31 cellular contexts compared by ENCODE assay signal in genomic region chr7:87209295-87209924, GRCh38. TPM values are rescaled to one million over a fixed set of nuclear protein-coding genes. Genes with fewer than 3 reads are reported as not detected.
A peak's percentile ranks its signal among the peaks of the same experiment; 100 is the strongest.
DNase-seq lines count a peak whose midpoint lies in the region; ATAC-seq and TF ChIP-seq lines count a peak whose summit lies in the region.
"Had no signal": no experiment of that assay in that cellular context is flagged by ENCODE, and none has a peak within 500 bp of the region (broad histone marks: within the 10 kb centered on the region; RNA-seq: fewer than 3 reads in every experiment).

No MANE protein-coding gene starts in this region.

- ATAC-seq in CD4-positive, alpha-beta T cell (ENCODE audit: poor library complexity) = no peak
- ATAC-seq: esophagus mucosa, heart left ventricle had no signal

- no peak overlapping the region for H3K27ac ChIP-seq in CD4-positive, alpha-beta T cell (ENCODE audit: low read depth, low read length)
- H3K27ac ChIP-seq: cardiac muscle cell, coronary artery, heart left ventricle, neural progenitor cell, prostate gland, sigmoid colon, SJSA1, tibial nerve had no signal

- intact Hi-C loops in activated CD4-positive, alpha-beta T cell treated with anti-CD3 and anti-CD28 coated beads, Interleukin-2, amount 10 ng/mL, durations not matched to agents 24 days and 14 days (cut with micrococcal nuclease) = no loop called here
- intact Hi-C loops in CD4-positive, alpha-beta T cell (cut with DNase I, micrococcal nuclease) = no loop called here
- intact Hi-C loops in activated T-helper 1 cell treated with anti-CD3 and anti-CD28 coated beads, Interleukin-12 subunit alpha, Interleukin-12 subunit beta, Interleukin-2, Interleukin-4 antibody, amounts not matched to agents 30 ng/mL and 10 ng/mL and 1 ng/mL, durations not matched to agents 14 hours and 24 hours and 36 hours (cut with micrococcal nuclease) = no loop called here

- no peak overlapping the region for H3K4me3 Mint-ChIP-seq in activated CD4-positive, alpha-beta T cell treated with anti-CD3 and anti-CD28 coated beads, Interleukin-2, amount 10 ng/mL, durations not matched to agents 24 days and 14 days
- H3K4me3 Mint-ChIP-seq in CD4-positive, alpha-beta T cell = peak overlapping the region; percentile 73
- H3K4me3 Mint-ChIP-seq in activated T-helper 1 cell treated with anti-CD3 and anti-CD28 coated beads, Interleukin-12 subunit alpha, Interleukin-12 subunit beta, Interleukin-2, Interleukin-4 antibody, amounts not matched to agents 30 ng/mL and 10 ng/mL and 1 ng/mL, durations not matched to agents 14 hours and 24 hours and 36 hours = no peak overlapping the region
- peak overlapping the region; percentile 43 for H3K4me3 Mint-ChIP-seq in endothelial cell (ENCODE audit: unreplicated experiment)
- H3K4me3 Mint-ChIP-seq: HFFc6, neural progenitor cell had no signal

- no peak for TF ChIP-seq CTCF in CD4-positive, alpha-beta T cell (IDR thresholded peaks at IDR 0.05)
- no peak for TF ChIP-seq CTCF in endothelial cell (IDR thresholded peaks at IDR 0.05; ENCODE audit: unreplicated experiment)

- peaks cover 19% of the 10 kb centered on the region for H3K9me3 ChIP-seq in CD4-positive, alpha-beta T cell (ENCODE audit: control insufficient read depth, low read length)
- H3K9me3 ChIP-seq: prostate gland had no signal

- CTCF ChIA-PET in CD4-positive, alpha-beta T cell (lab: Charles Lee) = interaction anchor here (2.0 kb wide), 1 partner anchor 10 kb away, joined by 11 read pairs; the partner anchor contains the start of gene TMEM243

- DNase-seq in activated CD4-positive, alpha-beta T cell treated with anti-CD3 and anti-CD28 coated beads, Interleukin-2, amount 10 ng/mL, durations not matched to agents 24 days and 14 days = no peak
- no peak for DNase-seq in activated CD4-positive, alpha-beta T cell treated with anti-CD3 and anti-CD28 coated beads for 4 hours
- no peak for DNase-seq in CD4-positive, alpha-beta T cell
- DNase-seq in activated T-helper 1 cell treated with anti-CD3 and anti-CD28 coated beads, Interleukin-12 subunit alpha, Interleukin-12 subunit beta, Interleukin-2, Interleukin-4 antibody, amounts not matched to agents 30 ng/mL and 10 ng/mL and 1 ng/mL, durations not matched to agents 14 hours and 24 hours and 36 hours (ENCODE audit: low spot score) = no peak
- DNase-seq in endothelial cell (ENCODE audit: low spot score) = no peak
- no peak for DNase-seq in globus pallidus (ENCODE audit: low spot score)
- DNase-seq in NCI-H345 (lab: John Stamatoyannopoulos, UW) = no peak
- DNase-seq in H4 (ENCODE audit: low spot score) = no peak
- DNase-seq: activated CD4-positive, alpha-beta T cell treated with anti-CD3 and anti-CD28 coated beads for 48 hours; activated gamma-delta T cell treated with Interleukin-2 at 50 U/mL for 16 hours; AML-193; aorta; foreskin fibroblast; heart left ventricle; HFFc6; KG1; kidney; MM.1S; NCI-H1417 treated with DMSO at 0.1 percent for 48 hours; NCI-H2081 treated with DMSO at 0.1 percent for 48 hours; NCI-H446 treated with DMSO at 0.1 percent for 48 hours; NCI-H82; RPMI8226; sigmoid colon had no signal

- peak overlapping the region; percentile 6 for H3K27ac Mint-ChIP-seq in activated CD4-positive, alpha-beta T cell treated with anti-CD3 and anti-CD28 coated beads, Interleukin-2, amount 10 ng/mL, durations not matched to agents 24 days and 14 days
- H3K27ac Mint-ChIP-seq in CD4-positive, alpha-beta T cell = peak overlapping the region; percentile 84
- H3K27ac Mint-ChIP-seq in activated T-helper 1 cell treated with anti-CD3 and anti-CD28 coated beads, Interleukin-12 subunit alpha, Interleukin-12 subunit beta, Interleukin-2, Interleukin-4 antibody, amounts not matched to agents 30 ng/mL and 10 ng/mL and 1 ng/mL, durations not matched to agents 14 hours and 24 hours and 36 hours = peak overlapping the region; percentile 85
- H3K27ac Mint-ChIP-seq in endothelial cell (ENCODE audit: unreplicated experiment) = no peak overlapping the region
- H3K27ac Mint-ChIP-seq: HFFc6, neural progenitor cell had no signal

- peaks cover 63% of the 10 kb centered on the region for H3K36me3 Mint-ChIP-seq in activated CD4-positive, alpha-beta T cell treated with anti-CD3 and anti-CD28 coated beads, Interleukin-2, amount 10 ng/mL, durations not matched to agents 24 days and 14 days (ENCODE audit: low read depth)
- H3K36me3 Mint-ChIP-seq in CD4-positive, alpha-beta T cell (ENCODE audit: low read depth) = peaks cover 64% of the 10 kb centered on the region
- H3K36me3 Mint-ChIP-seq in activated T-helper 1 cell treated with anti-CD3 and anti-CD28 coated beads, Interleukin-12 subunit alpha, Interleukin-12 subunit beta, Interleukin-2, Interleukin-4 antibody, amounts not matched to agents 30 ng/mL and 10 ng/mL and 1 ng/mL, durations not matched to agents 14 hours and 24 hours and 36 hours (ENCODE audit: low read depth) = peaks cover 45% of the 10 kb centered on the region
- peaks cover 66% of the 10 kb centered on the region for H3K36me3 Mint-ChIP-seq in endothelial cell (ENCODE audit: low read depth, unreplicated experiment)

- POLR2A ChIA-PET in CD4-positive, alpha-beta T cell (lab: Charles Lee) = interaction anchor here (1.1 to 2.2 kb wide), 4 partner anchors 8 to 57 kb away, joined by 3 to 9 read pairs (median 6); partner anchors contain the start of genes DMTF1 and TMEM243

- peaks cover 10% of the 10 kb centered on the region for H3K9me3 Mint-ChIP-seq in activated CD4-positive, alpha-beta T cell treated with anti-CD3 and anti-CD28 coated beads, Interleukin-2, amount 10 ng/mL, durations not matched to agents 24 days and 14 days
- peaks cover 11% of the 10 kb centered on the region for H3K9me3 Mint-ChIP-seq in CD4-positive, alpha-beta T cell
- peaks cover 17% of the 10 kb centered on the region for H3K9me3 Mint-ChIP-seq in activated T-helper 1 cell treated with anti-CD3 and anti-CD28 coated beads, Interleukin-12 subunit alpha, Interleukin-12 subunit beta, Interleukin-2, Interleukin-4 antibody, amounts not matched to agents 30 ng/mL and 10 ng/mL and 1 ng/mL, durations not matched to agents 14 hours and 24 hours and 36 hours
- H3K9me3 Mint-ChIP-seq in endothelial cell (ENCODE audit: unreplicated experiment) = peaks cover 21% of the 10 kb centered on the region

- no peaks in the 10 kb centered on the region for H3K27me3 ChIP-seq in CD4-positive, alpha-beta T cell (ENCODE audit: control insufficient read depth, insufficient read depth, low read length)
- H3K27me3 ChIP-seq: cardiac muscle cell, heart left ventricle, neural progenitor cell, sigmoid colon, SJSA1, tibial nerve had no signal

- H3K27me3 Mint-ChIP-seq in activated CD4-positive, alpha-beta T cell treated with anti-CD3 and anti-CD28 coated beads, Interleukin-2, amount 10 ng/mL, durations not matched to agents 24 days and 14 days = no peaks in the 10 kb centered on the region
- no peaks in the 10 kb centered on the region for H3K27me3 Mint-ChIP-seq in CD4-positive, alpha-beta T cell
- H3K27me3 Mint-ChIP-seq in activated T-helper 1 cell treated with anti-CD3 and anti-CD28 coated beads, Interleukin-12 subunit alpha, Interleukin-12 subunit beta, Interleukin-2, Interleukin-4 antibody, amounts not matched to agents 30 ng/mL and 10 ng/mL and 1 ng/mL, durations not matched to agents 14 hours and 24 hours and 36 hours (ENCODE audit: insufficient read depth) = no peaks in the 10 kb centered on the region
- peaks cover 19% of the 10 kb centered on the region for H3K27me3 Mint-ChIP-seq in endothelial cell (ENCODE audit: unreplicated experiment)

- H3K4me1 Mint-ChIP-seq in activated CD4-positive, alpha-beta T cell treated with anti-CD3 and anti-CD28 coated beads, Interleukin-2, amount 10 ng/mL, durations not matched to agents 24 days and 14 days = peaks cover 44% of the 10 kb centered on the region
- H3K4me1 Mint-ChIP-seq in CD4-positive, alpha-beta T cell (ENCODE audit: low read depth) = peaks cover 83% of the 10 kb centered on the region
- peaks cover 55% of the 10 kb centered on the region for H3K4me1 Mint-ChIP-seq in activated T-helper 1 cell treated with anti-CD3 and anti-CD28 coated beads, Interleukin-12 subunit alpha, Interleukin-12 subunit beta, Interleukin-2, Interleukin-4 antibody, amounts not matched to agents 30 ng/mL and 10 ng/mL and 1 ng/mL, durations not matched to agents 14 hours and 24 hours and 36 hours (ENCODE audit: low read depth)
- peaks cover 34% of the 10 kb centered on the region for H3K4me1 Mint-ChIP-seq in endothelial cell (ENCODE audit: unreplicated experiment)
- H3K4me1 Mint-ChIP-seq: neural progenitor cell had no signal

RNA-seq across cellular contexts. Expression of gene TMEM243, which starts 10.1 kb away (rescaled TPM):
- 46.1 and 48.0 TPM in 2 replicates for total RNA-seq in activated CD4-positive, alpha-beta T cell treated with anti-CD3 and anti-CD28 coated beads, Interleukin-2, amount 10 ng/mL, durations not matched to agents 24 days and 14 days
- total RNA-seq in CD4-positive, alpha-beta T cell = 100 to 1,000 TPM; 158 to 161 TPM
- total RNA-seq in activated T-helper 1 cell treated with anti-CD3 and anti-CD28 coated beads, Interleukin-12 subunit alpha, Interleukin-12 subunit beta, Interleukin-2, Interleukin-4 antibody, amounts not matched to agents 30 ng/mL and 10 ng/mL and 1 ng/mL, durations not matched to agents 14 hours and 24 hours and 36 hours = 49.2 and 50.5 TPM in 2 replicates
- total RNA-seq in endothelial cell (ENCODE audit: unreplicated experiment) = 44.9 TPM
- 61.7 and 73.9 TPM in 2 replicates for total RNA-seq in H4 (2014; rRNA removed; shearing (Covaris generic))

RNA-seq across cellular contexts. Expression of gene DMTF1, which starts 57.2 kb away (rescaled TPM):
- total RNA-seq in activated CD4-positive, alpha-beta T cell treated with anti-CD3 and anti-CD28 coated beads, Interleukin-2, amount 10 ng/mL, durations not matched to agents 24 days and 14 days = 95.7 and 102 TPM in 2 replicates
- total RNA-seq in CD4-positive, alpha-beta T cell = 100 to 1,000 TPM; 114 to 115 TPM
- 103 and 116 TPM in 2 replicates for total RNA-seq in activated T-helper 1 cell treated with anti-CD3 and anti-CD28 coated beads, Interleukin-12 subunit alpha, Interleukin-12 subunit beta, Interleukin-2, Interleukin-4 antibody, amounts not matched to agents 30 ng/mL and 10 ng/mL and 1 ng/mL, durations not matched to agents 14 hours and 24 hours and 36 hours
- total RNA-seq in endothelial cell (ENCODE audit: unreplicated experiment) = 106 TPM
- 15.0 and 33.3 TPM in 2 replicates for total RNA-seq in H4 (2014; rRNA removed; shearing (Covaris generic))

Comparison
In these comparisons a context has a peak if more than half of its experiments do, and no peak if none do; other contexts are left out.
1. H3K4me3 Mint-ChIP-seq: peak in CD4-positive, alpha-beta T cell (single experiment) and endothelial cell (single experiment); none in activated CD4-positive, alpha-beta T cell treated with anti-CD3 and anti-CD28 coated beads, Interleukin-2, amount 10 ng/mL, durations not matched to agents 24 days and 14 days (single experiment) and activated T-helper 1 cell treated with anti-CD3 and anti-CD28 coated beads, Interleukin-12 subunit alpha, Interleukin-12 subunit beta, Interleukin-2, Interleukin-4 antibody, amounts not matched to agents 30 ng/mL and 10 ng/mL and 1 ng/mL, durations not matched to agents 14 hours and 24 hours and 36 hours (single experiment).